ENCODE assay signal across 10 cellular contexts in the genomic region with DNA sequence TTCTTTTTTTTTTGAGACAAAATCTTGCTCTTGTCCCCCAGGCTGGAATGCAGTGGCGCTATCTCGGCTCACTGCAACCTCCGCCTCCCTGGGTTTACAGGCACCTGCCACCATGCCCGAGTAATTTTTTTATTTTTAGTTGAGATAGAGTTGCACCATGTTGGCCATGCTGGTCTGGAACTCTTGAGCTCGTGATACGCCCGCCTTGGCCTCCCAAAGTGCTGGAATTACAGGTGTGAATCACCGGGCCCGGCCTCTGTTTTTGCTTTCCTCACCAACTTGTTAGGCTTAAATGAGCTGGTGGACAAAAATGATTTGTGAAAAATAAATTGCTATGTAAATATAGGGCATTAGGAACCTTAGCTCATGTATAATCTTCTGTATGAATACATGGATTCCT. TPM values are rescaled to one million over a fixed set of nuclear protein-coding genes. Genes with fewer than 3 reads are reported as not detected.
"Had no signal": no experiment of that assay in that cellular context is flagged by ENCODE, and none has a peak within 500 bp of the region (broad histone marks: within the 10 kb centered on the region; RNA-seq: fewer than 3 reads in every experiment).

No MANE protein-coding gene starts in this region.

- H3K4me2 ChIP-seq: GM23338 had no signal

- H2AFZ ChIP-seq: GM23248, GM23338 had no signal

- H3K4me3 ChIP-seq: GM23248, GM23338, HAP-1 had no signal

- DNase-seq: GM23248, GOT3, H7, H9, HCEC 1CT, HFFc6 had no signal

- ATAC-seq: GM23338, HCT116 had no signal

- H3K36me3 ChIP-seq: HAP-1 had no signal

- H3K9ac ChIP-seq: GM23248 had no signal

- H3K4me1 Mint-ChIP-seq: GM23338 had no signal

- H3K27ac ChIP-seq: GM23248 had no signal

- H3K9me3 ChIP-seq: HAP-1 had no signal

- H3K4me3 Mint-ChIP-seq: GM23338, H9, HFFc6 had no signal

- H3K4me1 ChIP-seq: HAP-1 had no signal

- H3K27ac Mint-ChIP-seq: GM23338, H9, HFFc6 had no signal

RNA-seq across cellular contexts. Expression of gene MEI1, which starts 3.5 kb away (rescaled TPM):
- total RNA-seq: H4, H7 had no signal
